10 cellular contexts compared by ENCODE assay signal in genomic region chr1:207316622-207317510, GRCh38. TPM values are rescaled to one million over a fixed set of nuclear protein-coding genes. Genes with fewer than 3 reads are reported as not detected.
A peak's percentile ranks its signal among the peaks of the same experiment; 100 is the strongest.
DNase-seq lines count a peak whose midpoint lies in the region; ATAC-seq and TF ChIP-seq lines count a peak whose summit lies in the region.
"Had no signal": no experiment of that assay in that cellular context is flagged by ENCODE, and none has a peak within 500 bp of the region (broad histone marks: within the 10 kb centered on the region; RNA-seq: fewer than 3 reads in every experiment).

No MANE protein-coding gene starts in this region.

- intact Hi-C loops in left lung (cut with DNase I), result no loop called here

- no peak for TF ChIP-seq CTCF in 22Rv1 (IDR thresholded peaks at IDR 0.05)
- no peak for TF ChIP-seq CTCF in VCaP (conservative IDR thresholded peaks at IDR 0.05)
- TF ChIP-seq CTCF in left lung (IDR thresholded peaks at IDR 0.05), result no peak

- H3K4me3 ChIP-seq in left lung, result no peak overlapping the region
- H3K4me3 ChIP-seq: tibial artery had no signal

- TF ChIP-seq RAD21 in Ishikawa (IDR thresholded peaks at IDR 0.05; ENCODE audit: low read depth), result no peak

- H3K27me3 ChIP-seq in left lung, result no peaks in the 10 kb centered on the region
- H3K27me3 ChIP-seq: tibial artery had no signal

- H3K9me3 ChIP-seq in left lung, result no peaks in the 10 kb centered on the region
- H3K9me3 ChIP-seq: tibial artery had no signal

- peaks cover 8 to 67% of the 10 kb centered on the region in 2 donors for H3K4me1 ChIP-seq in left lung

- peak; percentile 77; the same call in 1 of the 2 replicates for TF ChIP-seq EP300 in Ishikawa (IDR thresholded peaks at IDR 0.05; ENCODE audit: borderline replicate concordance)

- H3K27ac ChIP-seq in 22Rv1, result peak overlapping the region; percentile 34; the same call in 1 of the 2 replicates
- peak overlapping the region; percentile 84 for H3K27ac ChIP-seq in VCaP
- peak overlapping the region; percentile 82 to 98 for H3K27ac ChIP-seq in left lung
- H3K27ac ChIP-seq: tibial artery had no signal

- H3K36me3 ChIP-seq in left lung, result no peaks in the 10 kb centered on the region
- H3K36me3 ChIP-seq: tibial artery had no signal

- peak in 1 of 2 donors; percentile 70 for DNase-seq in left lung
- no peak for DNase-seq in DMS79 treated with DMSO at 0.1 percent for 48 hours (lab: John Stamatoyannopoulos, UW)
- no peak for DNase-seq in dedifferentiated amniotic fluid mesenchymal stem cell (ENCODE audit: extremely low spot score)
- DNase-seq: activated T-cell treated with anti-CD3 and anti-CD28 coated beads, Interleukin-2, amount 50 U/mL, for 72 hours had no signal

- ATAC-seq in left lung, result peak; percentile 38
- ATAC-seq in GM21825 (IDR thresholded peaks at IDR 0.05; ENCODE audit: unreplicated experiment), result no peak
- ATAC-seq in HG03521 (IDR thresholded peaks at IDR 0.05; ENCODE audit: unreplicated experiment), result no peak
- ATAC-seq: activated T-cell treated with anti-CD3 and anti-CD28 coated beads, Interleukin-2, amount 50 U/mL, for 72 hours had no signal

TF ChIP-seq in Ishikawa, 13 proteins besides CTCF, POLR2A, EP300 and RAD21:
- TF ChIP-seq CREB1 (IDR thresholded peaks at IDR 0.05; ENCODE audit: low read depth), result 0 out of 2 replicates have a peak, but pooled peaks have one; percentile 19
- TF ChIP-seq, protein P1, sequence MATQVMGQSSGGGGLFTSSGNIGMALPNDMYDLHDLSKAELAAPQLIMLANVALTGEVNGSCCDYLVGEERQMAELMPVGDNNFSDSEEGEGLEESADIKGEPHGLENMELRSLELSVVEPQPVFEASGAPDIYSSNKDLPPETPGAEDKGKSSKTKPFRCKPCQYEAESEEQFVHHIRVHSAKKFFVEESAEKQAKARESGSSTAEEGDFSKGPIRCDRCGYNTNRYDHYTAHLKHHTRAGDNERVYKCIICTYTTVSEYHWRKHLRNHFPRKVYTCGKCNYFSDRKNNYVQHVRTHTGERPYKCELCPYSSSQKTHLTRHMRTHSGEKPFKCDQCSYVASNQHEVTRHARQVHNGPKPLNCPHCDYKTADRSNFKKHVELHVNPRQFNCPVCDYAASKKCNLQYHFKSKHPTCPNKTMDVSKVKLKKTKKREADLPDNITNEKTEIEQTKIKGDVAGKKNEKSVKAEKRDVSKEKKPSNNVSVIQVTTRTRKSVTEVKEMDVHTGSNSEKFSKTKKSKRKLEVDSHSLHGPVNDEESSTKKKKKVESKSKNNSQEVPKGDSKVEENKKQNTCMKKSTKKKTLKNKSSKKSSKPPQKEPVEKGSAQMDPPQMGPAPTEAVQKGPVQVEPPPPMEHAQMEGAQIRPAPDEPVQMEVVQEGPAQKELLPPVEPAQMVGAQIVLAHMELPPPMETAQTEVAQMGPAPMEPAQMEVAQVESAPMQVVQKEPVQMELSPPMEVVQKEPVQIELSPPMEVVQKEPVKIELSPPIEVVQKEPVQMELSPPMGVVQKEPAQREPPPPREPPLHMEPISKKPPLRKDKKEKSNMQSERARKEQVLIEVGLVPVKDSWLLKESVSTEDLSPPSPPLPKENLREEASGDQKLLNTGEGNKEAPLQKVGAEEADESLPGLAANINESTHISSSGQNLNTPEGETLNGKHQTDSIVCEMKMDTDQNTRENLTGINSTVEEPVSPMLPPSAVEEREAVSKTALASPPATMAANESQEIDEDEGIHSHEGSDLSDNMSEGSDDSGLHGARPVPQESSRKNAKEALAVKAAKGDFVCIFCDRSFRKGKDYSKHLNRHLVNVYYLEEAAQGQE (IDR thresholded peaks at IDR 0.05; ENCODE audit: low read depth), result no peak
- TF ChIP-seq, protein P2, sequence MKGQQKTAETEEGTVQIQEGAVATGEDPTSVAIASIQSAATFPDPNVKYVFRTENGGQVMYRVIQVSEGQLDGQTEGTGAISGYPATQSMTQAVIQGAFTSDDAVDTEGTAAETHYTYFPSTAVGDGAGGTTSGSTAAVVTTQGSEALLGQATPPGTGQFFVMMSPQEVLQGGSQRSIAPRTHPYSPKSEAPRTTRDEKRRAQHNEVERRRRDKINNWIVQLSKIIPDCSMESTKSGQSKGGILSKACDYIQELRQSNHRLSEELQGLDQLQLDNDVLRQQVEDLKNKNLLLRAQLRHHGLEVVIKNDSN (IDR thresholded peaks at IDR 0.05), result peak; percentile 69
- TF ChIP-seq TAF1 (IDR thresholded peaks at IDR 0.05; ENCODE audit: low read depth), result no peak
- peak; percentile 97 for TF ChIP-seq TEAD4 (IDR thresholded peaks at IDR 0.05)
- peak; percentile 82 for TF ChIP-seq TCF12 (IDR thresholded peaks at IDR 0.05; ENCODE audit: low read depth)
- TF ChIP-seq YY1 (IDR thresholded peaks at IDR 0.05; ENCODE audit: low read depth), result peak; percentile 40; the same call in 1 of the 2 replicates
- TF ChIP-seq FOXM1 (IDR thresholded peaks at IDR 0.05; ENCODE audit: borderline replicate concordance, low read depth), result peak; percentile 37; the same call in 1 of the 2 replicates
- no peak for TF ChIP-seq ZBTB7A (IDR thresholded peaks at IDR 0.05; ENCODE audit: low read depth)
- no peak for TF ChIP-seq EGR1 (IDR thresholded peaks at IDR 0.05)
- peak; percentile 99 for TF ChIP-seq CEBPB (IDR thresholded peaks at IDR 0.05)
- TF ChIP-seq, protein P3, sequence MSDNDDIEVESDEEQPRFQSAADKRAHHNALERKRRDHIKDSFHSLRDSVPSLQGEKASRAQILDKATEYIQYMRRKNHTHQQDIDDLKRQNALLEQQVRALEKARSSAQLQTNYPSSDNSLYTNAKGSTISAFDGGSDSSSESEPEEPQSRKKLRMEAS (IDR thresholded peaks at IDR 0.05), result peak; percentile 98
- TF ChIP-seq NFIC (IDR thresholded peaks at IDR 0.05), result peak; percentile 85
TF ChIP-seq in Ishikawa: peak in this region for 9.

RNA-seq across cellular contexts. Expression of gene CD55, which starts 4.6 kb away (rescaled TPM):
- total RNA-seq in left lung, result 100 to 1,000 TPM; 261 to 593 TPM

Comparison
In these comparisons a context has a peak if more than half of its experiments do, and no peak if none do; other contexts are left out.
1. H3K27ac ChIP-seq: peak in every context shown above with its lines; median percentile 90 in left lung; 84 in VCaP; 34 in 22Rv1.